ENCODE assay signal across 19 cellular contexts in genomic region chr17:9148908-9149536, GRCh38.
"Had no signal": no experiment of that assay in that cellular context is flagged by ENCODE, and none has a peak within 500 bp of the region (broad histone marks: within the 10 kb centered on the region; RNA-seq: fewer than 3 reads in every experiment).

No MANE protein-coding gene starts in this region.

- H3K36me3 Mint-ChIP-seq: activated CD4-positive, alpha-beta memory T cell treated with anti-CD3 and anti-CD28 coated beads for 36 hours; activated naive CD8-positive, alpha-beta T cell treated with anti-CD3 and anti-CD28 coated beads for 36 hours; immature natural killer cell had no signal

- H3K27ac Mint-ChIP-seq: activated CD4-positive, alpha-beta memory T cell treated with anti-CD3 and anti-CD28 coated beads for 36 hours; activated naive CD8-positive, alpha-beta T cell treated with anti-CD3 and anti-CD28 coated beads for 36 hours; immature natural killer cell; mesothelial cell of epicardium; nephron had no signal

- DNase-seq: activated CD4-positive, alpha-beta memory T cell treated with anti-CD3 and anti-CD28 coated beads for 36 hours; activated CD4-positive, alpha-beta T cell treated with anti-CD3 and anti-CD28 coated beads for 4 hours; activated CD4-positive, CD25-positive, alpha-beta regulatory T cell; activated naive CD4-positive, alpha-beta T cell treated with Interleukin-2 at 50 U/mL for 16 hours; activated naive CD8-positive, alpha-beta T cell treated with anti-CD3 and anti-CD28 coated beads for 36 hours; activated T-cell treated with anti-CD3 and anti-CD28 coated beads, Interleukin-2, amount 50 U/mL, for 48 hours; cortex of kidney; foreskin melanocyte; immature natural killer cell; left lung; nucleus accumbens; sigmoid colon; spleen; stimulated activated CD4-positive, alpha-beta T cell treated with anti-CD3 and anti-CD28 coated beads, Interleukin-4, amount 100 ng/mL, for 24 hours; stimulated activated naive CD4-positive, alpha-beta T cell treated with Interleukin-2 at 50 U/mL for 16 hours; T-helper 9 cell; thyroid gland had no signal

- H3K9me3 Mint-ChIP-seq: activated CD4-positive, alpha-beta memory T cell treated with anti-CD3 and anti-CD28 coated beads for 36 hours; activated naive CD8-positive, alpha-beta T cell treated with anti-CD3 and anti-CD28 coated beads for 36 hours; immature natural killer cell; mesothelial cell of epicardium; nephron had no signal

- H3K4me1 Mint-ChIP-seq: activated naive CD8-positive, alpha-beta T cell treated with anti-CD3 and anti-CD28 coated beads for 36 hours; immature natural killer cell had no signal

- ATAC-seq: left lung had no signal

- H3K4me3 Mint-ChIP-seq: activated CD4-positive, alpha-beta memory T cell treated with anti-CD3 and anti-CD28 coated beads for 36 hours; activated naive CD8-positive, alpha-beta T cell treated with anti-CD3 and anti-CD28 coated beads for 36 hours; immature natural killer cell; mesothelial cell of epicardium; nephron had no signal
